In the genomic region with DNA sequence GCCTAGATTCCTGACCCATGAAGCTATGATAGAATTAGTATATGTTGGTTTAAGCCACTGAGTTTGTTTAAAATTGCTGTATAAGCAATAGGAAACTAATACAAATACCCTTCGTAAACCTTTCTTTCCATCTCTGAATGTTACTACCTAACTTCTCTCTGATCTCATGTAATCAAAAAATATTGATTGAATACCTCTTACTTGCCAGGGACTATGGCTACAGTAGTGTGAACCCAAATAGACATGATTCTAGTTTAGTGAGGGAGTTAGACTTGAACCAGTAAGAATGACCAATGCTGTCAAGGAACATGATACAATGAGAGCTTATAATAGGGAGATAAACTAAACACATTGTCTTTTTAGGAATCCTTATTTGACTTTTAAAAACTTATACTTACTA, we compare ENCODE assay signal across 2 cellular contexts.
TF ChIP-seq lines count a peak whose summit lies in the region.

No MANE protein-coding gene starts in this region.

TF ChIP-seq in A549, 52 proteins besides CTCF, POLR2A, EP300 and RAD21:
- TF ChIP-seq ESRRA (IDR thresholded peaks at IDR 0.05; ENCODE audit: borderline replicate concordance, low read length), result no peak
- peak; percentile 17 for TF ChIP-seq MAFK (IDR thresholded peaks at IDR 0.05; ENCODE audit: partially characterized antibody)
- TF ChIP-seq FOSL2 (IDR thresholded peaks at IDR 0.05), result no peak
- no peak for TF ChIP-seq FOSL2 (CRISPR knock-in tag; IDR thresholded peaks at IDR 0.05)
- no peak for TF ChIP-seq JUN (IDR thresholded peaks at IDR 0.05)

TF ChIP-seq in HepG2, 621 proteins besides CTCF, POLR2A, EP300 and RAD21:
- no peak for TF ChIP-seq FOXK1 (CRISPR knock-in tag; IDR thresholded peaks at IDR 0.05; ENCODE audit: borderline replicate concordance, low read depth)
- TF ChIP-seq MAFF (IDR thresholded peaks at IDR 0.05; ENCODE audit: low read depth, low read length), result peak; percentile 37; the same call in 1 of the 2 replicates
- no peak for TF ChIP-seq SUZ12 (IDR thresholded peaks at IDR 0.05; ENCODE audit: low read depth, low read length)
- TF ChIP-seq STAG1 (CRISPR knock-in tag; IDR thresholded peaks at IDR 0.05), result no peak
- TF ChIP-seq ESRRA (CRISPR knock-in tag; IDR thresholded peaks at IDR 0.05; ENCODE audit: low read depth), result no peak
- TF ChIP-seq ZNF589 (CRISPR knock-in tag; conservative IDR thresholded peaks at IDR 0.05), result no peak
- TF ChIP-seq KMT2A (CRISPR knock-in tag; IDR thresholded peaks at IDR 0.05), result no peak
- TF ChIP-seq, protein P1, sequence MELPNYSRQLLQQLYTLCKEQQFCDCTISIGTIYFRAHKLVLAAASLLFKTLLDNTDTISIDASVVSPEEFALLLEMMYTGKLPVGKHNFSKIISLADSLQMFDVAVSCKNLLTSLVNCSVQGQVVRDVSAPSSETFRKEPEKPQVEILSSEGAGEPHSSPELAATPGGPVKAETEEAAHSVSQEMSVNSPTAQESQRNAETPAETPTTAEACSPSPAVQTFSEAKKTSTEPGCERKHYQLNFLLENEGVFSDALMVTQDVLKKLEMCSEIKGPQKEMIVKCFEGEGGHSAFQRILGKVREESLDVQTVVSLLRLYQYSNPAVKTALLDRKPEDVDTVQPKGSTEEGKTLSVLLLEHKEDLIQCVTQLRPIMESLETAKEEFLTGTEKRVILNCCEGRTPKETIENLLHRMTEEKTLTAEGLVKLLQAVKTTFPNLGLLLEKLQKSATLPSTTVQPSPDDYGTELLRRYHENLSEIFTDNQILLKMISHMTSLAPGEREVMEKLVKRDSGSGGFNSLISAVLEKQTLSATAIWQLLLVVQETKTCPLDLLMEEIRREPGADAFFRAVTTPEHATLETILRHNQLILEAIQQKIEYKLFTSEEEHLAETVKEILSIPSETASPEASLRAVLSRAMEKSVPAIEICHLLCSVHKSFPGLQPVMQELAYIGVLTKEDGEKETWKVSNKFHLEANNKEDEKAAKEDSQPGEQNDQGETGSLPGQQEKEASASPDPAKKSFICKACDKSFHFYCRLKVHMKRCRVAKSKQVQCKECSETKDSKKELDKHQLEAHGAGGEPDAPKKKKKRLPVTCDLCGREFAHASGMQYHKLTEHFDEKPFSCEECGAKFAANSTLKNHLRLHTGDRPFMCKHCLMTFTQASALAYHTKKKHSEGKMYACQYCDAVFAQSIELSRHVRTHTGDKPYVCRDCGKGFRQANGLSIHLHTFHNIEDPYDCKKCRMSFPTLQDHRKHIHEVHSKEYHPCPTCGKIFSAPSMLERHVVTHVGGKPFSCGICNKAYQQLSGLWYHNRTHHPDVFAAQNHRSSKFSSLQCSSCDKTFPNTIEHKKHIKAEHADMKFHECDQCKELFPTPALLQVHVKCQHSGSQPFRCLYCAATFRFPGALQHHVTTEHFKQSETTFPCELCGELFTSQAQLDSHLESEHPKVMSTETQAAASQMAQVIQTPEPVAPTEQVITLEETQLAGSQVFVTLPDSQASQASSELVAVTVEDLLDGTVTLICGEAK (IDR thresholded peaks at IDR 0.05), result no peak
- TF ChIP-seq, protein P1 (CRISPR knock-in tag; IDR thresholded peaks at IDR 0.05), result no peak
- TF ChIP-seq, protein P2, sequence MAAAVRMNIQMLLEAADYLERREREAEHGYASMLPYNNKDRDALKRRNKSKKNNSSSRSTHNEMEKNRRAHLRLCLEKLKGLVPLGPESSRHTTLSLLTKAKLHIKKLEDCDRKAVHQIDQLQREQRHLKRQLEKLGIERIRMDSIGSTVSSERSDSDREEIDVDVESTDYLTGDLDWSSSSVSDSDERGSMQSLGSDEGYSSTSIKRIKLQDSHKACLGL (CRISPR knock-in tag; IDR thresholded peaks at IDR 0.05), result no peak
- TF ChIP-seq ZNF350 (CRISPR knock-in tag; IDR thresholded peaks at IDR 0.05; ENCODE audit: borderline replicate concordance, low read depth), result no peak
- no peak for TF ChIP-seq MED8 (CRISPR knock-in tag; IDR thresholded peaks at IDR 0.05; ENCODE audit: insufficient replicate concordance)
- TF ChIP-seq ZNF317 (CRISPR knock-in tag; IDR thresholded peaks at IDR 0.05), result no peak
- TF ChIP-seq MAFK (conservative IDR thresholded peaks at IDR 0.05 in 1 of 2, IDR thresholded peaks at IDR 0.05 in 1 of 2; ENCODE audit: low read length in 2 of 2), result peak in 1 of 2 experiments; percentile 47; a peak in 2 of 4 replicates
- TF ChIP-seq JDP2 (CRISPR knock-in tag; IDR thresholded peaks at IDR 0.05; ENCODE audit: borderline replicate concordance), result no peak
- TF ChIP-seq SP2 (CRISPR knock-in tag; IDR thresholded peaks at IDR 0.05), result no peak
- TF ChIP-seq, protein P3, sequence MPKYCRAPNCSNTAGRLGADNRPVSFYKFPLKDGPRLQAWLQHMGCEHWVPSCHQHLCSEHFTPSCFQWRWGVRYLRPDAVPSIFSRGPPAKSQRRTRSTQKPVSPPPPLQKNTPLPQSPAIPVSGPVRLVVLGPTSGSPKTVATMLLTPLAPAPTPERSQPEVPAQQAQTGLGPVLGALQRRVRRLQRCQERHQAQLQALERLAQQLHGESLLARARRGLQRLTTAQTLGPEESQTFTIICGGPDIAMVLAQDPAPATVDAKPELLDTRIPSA (CRISPR knock-in tag; IDR thresholded peaks at IDR 0.05; ENCODE audit: borderline replicate concordance), result no peak
- no peak for TF ChIP-seq ZNF337 (CRISPR knock-in tag; IDR thresholded peaks at IDR 0.05; ENCODE audit: borderline replicate concordance, low read depth)
